8 cellular contexts compared by ENCODE assay signal in the genomic region with DNA sequence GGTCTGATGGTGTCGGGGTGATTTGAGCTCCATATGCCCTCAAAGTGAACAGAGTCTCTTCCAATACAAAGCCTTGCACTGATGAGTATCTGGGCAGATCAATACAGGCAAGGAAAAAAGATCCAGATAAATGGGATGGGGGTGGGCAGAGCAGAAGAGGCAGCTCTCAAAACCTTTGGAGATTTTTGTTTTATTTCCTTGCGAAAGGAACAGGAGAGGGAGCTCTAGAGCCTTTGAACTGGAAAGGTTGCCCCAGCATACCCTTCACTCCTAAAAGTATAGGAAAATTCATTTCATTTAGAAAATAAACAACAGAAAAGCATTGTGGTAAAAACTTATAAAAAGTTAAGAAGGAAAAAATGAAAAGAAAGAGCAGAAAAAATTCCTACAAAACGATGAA. TPM values are rescaled to one million over a fixed set of nuclear protein-coding genes. Genes with fewer than 3 reads are reported as not detected.
DNase-seq lines count a peak whose midpoint lies in the region; TF ChIP-seq lines count a peak whose summit lies in the region.
"Had no signal": no experiment of that assay in that cellular context is flagged by ENCODE, and none has a peak within 500 bp of the region (broad histone marks: within the 10 kb centered on the region; RNA-seq: fewer than 3 reads in every experiment).

No MANE protein-coding gene starts in this region.

- H3K4me3 ChIP-seq in osteoblast (ENCODE audit: insufficient read depth, low read length) (no peak overlapping the region), esophagus squamous epithelium (no peak overlapping the region), colonic mucosa (no peak overlapping the region)

- no peaks in the 10 kb centered on the region for H3K9me3 ChIP-seq in osteoblast (ENCODE audit: low read depth, low read length)
- no peaks in the 10 kb centered on the region for H3K9me3 ChIP-seq in esophagus squamous epithelium
- H3K9me3 ChIP-seq in colonic mucosa = no peaks in the 10 kb centered on the region

- no peak for TF ChIP-seq POLR2A in esophagus squamous epithelium (IDR thresholded peaks at IDR 0.05)

- DNase-seq in GM04504 (ENCODE audit: low read depth) (peak; percentile 3), MV-4-11 (lab: John Stamatoyannopoulos, UW) (peak; percentile 12), osteoblast (ENCODE audit: insufficient read length, low spot score, missing footprints) (no peak), esophagus squamous epithelium (lab: John Stamatoyannopoulos, UW) (no peak), colonic mucosa (no peak), inferior parietal cortex (ENCODE audit: extremely low spot score) (no peak)

- no peak overlapping the region for H3K27ac Mint-ChIP-seq in brain
- H3K27ac Mint-ChIP-seq: immature natural killer cell had no signal

- H3K27ac ChIP-seq in osteoblast (ENCODE audit: low read depth, low read length) = no peak overlapping the region
- no peak overlapping the region for H3K27ac ChIP-seq in esophagus squamous epithelium
- H3K27ac ChIP-seq in colonic mucosa = no peak overlapping the region

- intact Hi-C loops in esophagus squamous epithelium (cut with DNase I) = no loop called here
- intact Hi-C loops in colonic mucosa (cut with DNase I) = no loop called here

- H3K4me2 ChIP-seq in osteoblast (ENCODE audit: insufficient read depth, low read length) = no peak overlapping the region

- H3K4me1 ChIP-seq in osteoblast (ENCODE audit: insufficient read depth, low read length) (no peaks in the 10 kb centered on the region), esophagus squamous epithelium (no peaks in the 10 kb centered on the region), colonic mucosa (no peaks in the 10 kb centered on the region)

- peak; percentile 29 to 54 for TF ChIP-seq CTCF in brain (conservative IDR thresholded peaks at IDR 0.05)
- TF ChIP-seq CTCF in osteoblast (IDR thresholded peaks at IDR 0.05; ENCODE audit: extremely low read depth, low read depth, low read length) = peak; percentile 53
- TF ChIP-seq CTCF in esophagus squamous epithelium (IDR thresholded peaks at IDR 0.05) = peak in 1 of 6 experiments; percentile 30
- TF ChIP-seq CTCF in colonic mucosa (IDR thresholded peaks at IDR 0.05) = no peak

- no peaks in the 10 kb centered on the region for H3K79me2 ChIP-seq in osteoblast (ENCODE audit: insufficient read depth, low read length)

- no peak overlapping the region for H3K4me3 Mint-ChIP-seq in brain
- H3K4me3 Mint-ChIP-seq: immature natural killer cell had no signal

- H2AFZ ChIP-seq in osteoblast (ENCODE audit: low read length) = no peak overlapping the region

- H3K36me3 ChIP-seq in osteoblast (ENCODE audit: insufficient read depth, low read length) (no peaks in the 10 kb centered on the region), esophagus squamous epithelium (no peaks in the 10 kb centered on the region), colonic mucosa (no peaks in the 10 kb centered on the region)

- H3K9me3 Mint-ChIP-seq in brain = peaks cover 12 to 46% (median 15%) of the 10 kb centered on the region in 5 experiments
- H3K9me3 Mint-ChIP-seq: immature natural killer cell had no signal

- no peaks in the 10 kb centered on the region for H4K20me1 ChIP-seq in osteoblast (ENCODE audit: insufficient read depth, low read length)

- H3K36me3 Mint-ChIP-seq in brain = peaks cover 10% of the 10 kb centered on the region

- H3K4me1 Mint-ChIP-seq in brain = peaks cover 13% of the 10 kb centered on the region

- peaks cover 28% of the 10 kb centered on the region for H3K27me3 Mint-ChIP-seq in brain

- peaks cover 39% of the 10 kb centered on the region for H3K27me3 ChIP-seq in osteoblast (ENCODE audit: insufficient read depth, low read length)
- peaks cover 0 to 53% (median 0%) of the 10 kb centered on the region in 4 donors for H3K27me3 ChIP-seq in esophagus squamous epithelium
- no peaks in the 10 kb centered on the region for H3K27me3 ChIP-seq in colonic mucosa

- WGBS in esophagus squamous epithelium, 2 donors = 43 to 46% methylated on average over 3 of the region's 3 CpGs

- no peak overlapping the region for H3K9ac ChIP-seq in colonic mucosa (ENCODE audit: low read depth in 2 of 2, low read length in 2 of 2)

RNA-seq across cellular contexts. Expression of a gene that starts 31.4 kb away (rescaled TPM):
- polyA plus RNA-seq in brain (ENCODE audit: insufficient read depth, low read depth, low replicate concordance) = 33.3 TPM
- not detected in 2 replicates for total RNA-seq in osteoblast
- not detected for total RNA-seq in esophagus squamous epithelium
- not detected for total RNA-seq in colonic mucosa
- polyA plus RNA-seq: immature natural killer cell had no signal

Comparison
In these comparisons a context has a peak if more than half of its experiments do, and no peak if none do; other contexts are left out.
1. DNase-seq: peak in GM04504 (single experiment) and MV-4-11 (single experiment); none in osteoblast (single experiment), esophagus squamous epithelium (single experiment), colonic mucosa (single experiment) and inferior parietal cortex (single experiment).